Comparison of ENCODE assay signal across 18 cellular contexts in the genomic region with DNA sequence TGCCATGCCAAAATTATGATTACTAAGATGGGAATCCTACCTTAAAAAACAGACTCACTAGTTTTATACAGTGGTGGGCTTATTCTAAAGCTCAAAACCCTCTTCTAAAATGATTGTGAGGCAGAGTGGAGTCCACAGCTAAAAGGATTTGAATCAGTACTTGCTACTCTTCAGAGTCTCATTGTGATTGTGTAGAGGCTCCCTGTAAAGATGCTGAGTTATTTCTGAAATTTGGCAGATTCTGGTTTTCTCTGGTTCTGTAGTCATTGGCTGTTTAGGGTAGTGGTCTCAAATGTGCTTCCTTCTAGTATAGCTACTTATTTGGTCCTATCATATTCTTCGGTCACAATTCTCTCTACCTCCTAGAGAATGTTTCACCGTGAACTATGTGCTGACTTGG.
DNase-seq lines count a peak whose midpoint lies in the region; ATAC-seq and TF ChIP-seq lines count a peak whose summit lies in the region.
"Had no signal": no experiment of that assay in that cellular context is flagged by ENCODE, and none has a peak within 500 bp of the region (broad histone marks: within the 10 kb centered on the region; RNA-seq: fewer than 3 reads in every experiment).

No MANE protein-coding gene starts in this region.

- H3K27me3 ChIP-seq in PC-9 (ENCODE audit: insufficient read depth, low read depth) (no peaks in the 10 kb centered on the region), iPS-20b (ENCODE audit: insufficient read depth, low read length) (no peaks in the 10 kb centered on the region), colonic mucosa (no peaks in the 10 kb centered on the region)
- H3K27me3 ChIP-seq: BE2C, SJCRH30 had no signal

- BruUV-seq in PC-9 (replicated peaks; lab: Mats Ljungman, UMichigan) = no TSS peak

- peaks cover 48% of the 10 kb centered on the region for H3K4me1 Mint-ChIP-seq in activated naive CD4-positive, alpha-beta T cell treated with anti-CD3 and anti-CD28 coated beads, Interleukin-2, amount 50 U/mL, for 24 hours
- H3K4me1 Mint-ChIP-seq in activated naive CD4-positive, alpha-beta T cell treated with anti-CD3 and anti-CD28 coated beads for 36 hours (ENCODE audit: low read depth) = peaks cover 37% of the 10 kb centered on the region
- peaks cover 22 to 47% of the 10 kb centered on the region in 2 donors for H3K4me1 Mint-ChIP-seq in stimulated activated naive B cell treated with anti-CD40 and anti-IgM and Interleukin-4, amounts not matched to agents 10 μg/mL and 1 μg/mL and 100 μg/mL, for 72 hours

- H3K4me2 ChIP-seq in PC-9 = peak overlapping the region; percentile 18; the same call in 1 of the 2 replicates

- H3K4me3 ChIP-seq in PC-9 (no peak overlapping the region), iPS-20b (ENCODE audit: low read length) (no peak overlapping the region), colonic mucosa (no peak overlapping the region)
- H3K4me3 ChIP-seq: A549, SJCRH30 had no signal

- peak overlapping the region; percentile 24 for H3K27ac Mint-ChIP-seq in activated naive CD4-positive, alpha-beta T cell treated with anti-CD3 and anti-CD28 coated beads, Interleukin-2, amount 50 U/mL, for 24 hours
- H3K27ac Mint-ChIP-seq in activated naive CD4-positive, alpha-beta T cell treated with anti-CD3 and anti-CD28 coated beads for 36 hours = no peak overlapping the region
- H3K27ac Mint-ChIP-seq in stimulated activated naive B cell treated with anti-CD40 and anti-IgM and Interleukin-4, amounts not matched to agents 10 μg/mL and 1 μg/mL and 100 μg/mL, for 72 hours = peak overlapping the region; percentile 56

- 0 out of 2 replicates have a peak, but pooled peaks cover 6% of the 10 kb centered on the region for H3K79me2 ChIP-seq in PC-9 (ENCODE audit: low read depth)

- no peak for ATAC-seq in stimulated activated naive B cell treated with anti-CD40 and anti-IgM and Interleukin-4, amounts not matched to agents 10 μg/mL and 1 μg/mL and 100 μg/mL, for 72 hours (replicated peaks)
- ATAC-seq in HG02642 (IDR thresholded peaks at IDR 0.05; ENCODE audit: poor library complexity, unreplicated experiment) = no peak
- ATAC-seq: A549 had no signal

- H3K9ac ChIP-seq in iPS-20b (ENCODE audit: low read depth, low read length) (peak overlapping the region; percentile 19; the same call in 1 of the 2 replicates), colonic mucosa (ENCODE audit: low read depth in 2 of 2, low read length in 2 of 2) (no peak overlapping the region)

- CTCF ChIA-PET in activated naive CD4-positive, alpha-beta T cell treated with anti-CD3 and anti-CD28 coated beads for 36 hours (lab: Charles Lee) = interaction anchor here (0.9 kb wide), 1 partner anchor 23 kb away, joined by 4 read pairs; no protein-coding TSS in a partner anchor
- CTCF ChIA-PET in PC-9 (lab: Charles Lee) = no interaction called here

- H3F3A ChIP-seq in PC-9 (ENCODE audit: insufficient read depth, low read depth) = no peaks in the 10 kb centered on the region; the same call in 1 of the 2 replicates

- POLR2A ChIA-PET in PC-9 (lab: Charles Lee; ENCODE audit: unreplicated experiment) = interaction anchor here (0.6 kb wide), 1 partner anchor 105 kb away, joined by 8 read pairs; no protein-coding TSS in a partner anchor

- H3K9me3 ChIP-seq in PC-9 (ENCODE audit: insufficient read depth, low read depth) (no peaks in the 10 kb centered on the region), iPS-20b (ENCODE audit: insufficient read depth, low read depth, low read length) (no peaks in the 10 kb centered on the region), colonic mucosa (no peaks in the 10 kb centered on the region)
- H3K9me3 ChIP-seq: BE2C, SJCRH30 had no signal

- H3K4me1 ChIP-seq in PC-9 (replicated peaks; ENCODE audit: insufficient read depth) (peaks cover 13% of the 10 kb centered on the region), iPS-20b (ENCODE audit: insufficient read depth, low read length) (peaks cover 20% of the 10 kb centered on the region; the same call in 1 of the 2 replicates), colonic mucosa (no peaks in the 10 kb centered on the region)
- H3K4me1 ChIP-seq: BE2C, SJCRH30 had no signal

- intact Hi-C loops in activated naive CD4-positive, alpha-beta T cell treated with anti-CD3 and anti-CD28 coated beads for 36 hours (cut with micrococcal nuclease) = no loop called here
- intact Hi-C loops in PC-9 (cut with micrococcal nuclease; ENCODE audit: unreplicated experiment) = no loop called here
- intact Hi-C loops in colonic mucosa (cut with DNase I) = no loop called here

- peaks cover 19% of the 10 kb centered on the region for H3K36me3 Mint-ChIP-seq in activated naive CD4-positive, alpha-beta T cell treated with anti-CD3 and anti-CD28 coated beads, Interleukin-2, amount 50 U/mL, for 24 hours
- H3K36me3 Mint-ChIP-seq in activated naive CD4-positive, alpha-beta T cell treated with anti-CD3 and anti-CD28 coated beads for 36 hours (ENCODE audit: low read depth) = peaks cover 5% of the 10 kb centered on the region
- H3K36me3 Mint-ChIP-seq in stimulated activated naive B cell treated with anti-CD40 and anti-IgM and Interleukin-4, amounts not matched to agents 10 μg/mL and 1 μg/mL and 100 μg/mL, for 72 hours = peaks cover 13 to 34% of the 10 kb centered on the region in 2 donors

- no peaks in the 10 kb centered on the region for H4K20me1 ChIP-seq in PC-9 (ENCODE audit: insufficient read depth)

- H3K27ac ChIP-seq in PC-9 = peak overlapping the region; percentile 45
- H3K27ac ChIP-seq in iPS-20b (ENCODE audit: low read length) = no peak overlapping the region
- H3K27ac ChIP-seq in colonic mucosa = no peak overlapping the region
- H3K27ac ChIP-seq: A549, SJCRH30 had no signal

- H3K36me3 ChIP-seq in PC-9 (ENCODE audit: low read depth) = no peaks in the 10 kb centered on the region
- H3K36me3 ChIP-seq in iPS-20b (ENCODE audit: insufficient read depth, low read depth, low read length) = no peaks in the 10 kb centered on the region
- no peaks in the 10 kb centered on the region for H3K36me3 ChIP-seq in colonic mucosa
- H3K36me3 ChIP-seq: BE2C, SJCRH30 had no signal

- H2AFZ ChIP-seq in PC-9 = no peak overlapping the region

- no peaks in the 10 kb centered on the region for H3K27me3 Mint-ChIP-seq in activated naive CD4-positive, alpha-beta T cell treated with anti-CD3 and anti-CD28 coated beads, Interleukin-2, amount 50 U/mL, for 24 hours
- no peaks in the 10 kb centered on the region for H3K27me3 Mint-ChIP-seq in activated naive CD4-positive, alpha-beta T cell treated with anti-CD3 and anti-CD28 coated beads for 36 hours (ENCODE audit: low read depth)
- no peaks in the 10 kb centered on the region for H3K27me3 Mint-ChIP-seq in stimulated activated naive B cell treated with anti-CD40 and anti-IgM and Interleukin-4, amounts not matched to agents 10 μg/mL and 1 μg/mL and 100 μg/mL, for 72 hours
- H3K27me3 Mint-ChIP-seq: IgD-negative memory B cell had no signal

- no peaks in the 10 kb centered on the region for H3K9me3 Mint-ChIP-seq in activated naive CD4-positive, alpha-beta T cell treated with anti-CD3 and anti-CD28 coated beads, Interleukin-2, amount 50 U/mL, for 24 hours
- no peaks in the 10 kb centered on the region for H3K9me3 Mint-ChIP-seq in activated naive CD4-positive, alpha-beta T cell treated with anti-CD3 and anti-CD28 coated beads for 36 hours
- H3K9me3 Mint-ChIP-seq in stimulated activated naive B cell treated with anti-CD40 and anti-IgM and Interleukin-4, amounts not matched to agents 10 μg/mL and 1 μg/mL and 100 μg/mL, for 72 hours = no peaks in the 10 kb centered on the region
- H3K9me3 Mint-ChIP-seq: IgD-negative memory B cell had no signal

- no peak overlapping the region for H3K4me3 Mint-ChIP-seq in activated naive CD4-positive, alpha-beta T cell treated with anti-CD3 and anti-CD28 coated beads, Interleukin-2, amount 50 U/mL, for 24 hours
- H3K4me3 Mint-ChIP-seq in activated naive CD4-positive, alpha-beta T cell treated with anti-CD3 and anti-CD28 coated beads for 36 hours = no peak overlapping the region
- H3K4me3 Mint-ChIP-seq in stimulated activated naive B cell treated with anti-CD40 and anti-IgM and Interleukin-4, amounts not matched to agents 10 μg/mL and 1 μg/mL and 100 μg/mL, for 72 hours = no peak overlapping the region
- H3K4me3 Mint-ChIP-seq: IgD-negative memory B cell had no signal

- DNase-seq in activated naive CD4-positive, alpha-beta T cell treated with anti-CD3 and anti-CD28 coated beads for 36 hours = no peak
- no peak for DNase-seq in PC-9
- no peak for DNase-seq in stimulated activated naive B cell treated with anti-CD40 and anti-IgM and Interleukin-4, amounts not matched to agents 10 μg/mL and 1 μg/mL and 100 μg/mL, for 72 hours
- no peak for DNase-seq in colonic mucosa
- no peak for DNase-seq in cortex of kidney (lab: John Stamatoyannopoulos, UW)
- DNase-seq: BE2C; DND-41; NCI-H1105 treated with DMSO at 0.1 percent for 48 hours; NCI-H345; NCI-H524; NCI-H774; NK-92 treated with Interleukin-12 subunit alpha and Interleukin-12 subunit beta, amount 100 ng/mL, for 24 hours; SJCRH30 had no signal

- no peaks in the 10 kb centered on the region for H3K9me2 ChIP-seq in PC-9 (ENCODE audit: insufficient read depth)

- TF ChIP-seq CTCF in PC-9 (conservative IDR thresholded peaks at IDR 0.05) (no peak), colonic mucosa (IDR thresholded peaks at IDR 0.05) (no peak)
